In genomic region chr12:109301643-109302176, GRCh38 we compare ENCODE assay signal across 1 cellular context.
TF ChIP-seq lines count a peak whose summit lies in the region.

No MANE protein-coding gene starts in this region.

TF ChIP-seq in WTC11, 78 proteins besides CTCF, POLR2A, EP300 and RAD21 (continued from another document):
- TF ChIP-seq FOXP4 (CRISPR knock-in tag; IDR thresholded peaks at IDR 0.05) (no peak), IRF2 (CRISPR knock-in tag; IDR thresholded peaks at IDR 0.05; ENCODE audit: borderline replicate concordance, low read depth) (no peak), FOXJ3 (CRISPR knock-in tag; IDR thresholded peaks at IDR 0.05; ENCODE audit: borderline replicate concordance) (no peak), JUN (CRISPR knock-in tag; IDR thresholded peaks at IDR 0.05) (no peak), FOXK1 (CRISPR knock-in tag; IDR thresholded peaks at IDR 0.05) (no peak), ATF6 (CRISPR knock-in tag; IDR thresholded peaks at IDR 0.05) (no peak)
